10 cellular contexts compared by ENCODE assay signal in the genomic region with DNA sequence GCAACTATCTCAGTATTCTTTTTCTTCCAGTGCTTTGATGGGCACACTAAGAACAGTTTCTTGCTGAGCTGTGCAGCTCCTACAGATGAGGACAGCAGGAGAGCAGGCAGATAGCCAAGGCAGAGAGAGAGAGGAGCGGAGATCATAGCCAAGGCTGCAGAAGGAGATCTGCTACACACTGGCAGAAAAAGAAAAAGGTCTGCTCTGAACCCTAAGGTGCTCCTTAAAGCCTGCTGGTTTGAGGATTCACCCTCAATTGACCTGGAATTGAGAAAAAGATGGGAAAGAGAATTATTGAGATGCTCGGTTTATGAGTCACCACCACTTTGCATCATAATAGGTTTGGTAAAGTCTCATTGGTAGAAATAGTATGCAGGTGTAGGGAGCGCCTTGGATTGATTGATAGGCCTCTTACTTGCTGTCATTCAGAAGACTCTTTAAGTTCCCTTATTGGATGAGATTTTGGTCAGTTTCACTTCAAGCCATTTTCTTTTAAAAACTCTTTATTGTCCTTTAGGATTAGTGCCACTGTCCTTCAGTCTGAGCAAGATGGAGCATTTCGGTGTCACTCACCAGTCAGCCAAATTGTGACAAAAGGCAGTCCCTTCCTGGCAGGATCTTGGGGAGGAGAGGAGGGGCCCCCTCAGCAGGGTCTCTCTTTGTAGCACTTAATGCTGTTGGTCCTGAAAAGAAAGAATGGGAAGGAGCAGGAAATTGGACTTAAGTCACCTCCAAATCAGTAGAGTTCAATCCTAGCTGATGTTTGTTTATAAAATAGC.
DNase-seq lines count a peak whose midpoint lies in the region; ATAC-seq and TF ChIP-seq lines count a peak whose summit lies in the region.
"Had no signal": no experiment of that assay in that cellular context is flagged by ENCODE, and none has a peak within 500 bp of the region (broad histone marks: within the 10 kb centered on the region; RNA-seq: fewer than 3 reads in every experiment).

No MANE protein-coding gene starts in this region.

- H3K9me3 ChIP-seq in HUES6 (ENCODE audit: control insufficient read depth, insufficient read depth, low read depth, low read length), result no peaks in the 10 kb centered on the region
- H3K9me3 ChIP-seq in iPS DF 6.9 (ENCODE audit: control insufficient read depth, insufficient read depth, low read length), result no peaks in the 10 kb centered on the region
- H3K9me3 ChIP-seq: thoracic aorta had no signal

- DNase-seq in astrocyte of the spinal cord (ENCODE audit: low read depth, low spot score) (peak; percentile 80), iPS DF 6.9 (ENCODE audit: low read depth, low spot score) (peak; percentile 29), smooth muscle cell of the brain vasculature (ENCODE audit: low read depth, low spot score) (peak; percentile 83)
- no peak for DNase-seq in activated CD4-positive, alpha-beta T cell treated with anti-CD3 and anti-CD28 coated beads for 48 hours
- DNase-seq in stimulated activated CD4-positive, alpha-beta T cell treated with anti-CD3 and anti-CD28 coated beads, Interleukin-15, amount 100 ng/mL, for 24 hours, result no peak
- DNase-seq: Karpas-422 had no signal

- in situ Hi-C loops in astrocyte of the spinal cord (cut with HindIII; ENCODE audit: low sequenced_read_pairs), result no loop called here

- TF ChIP-seq CTCF in astrocyte of the spinal cord (IDR thresholded peaks at IDR 0.05; ENCODE audit: low read depth, low read length), result no peak

- H3K4me3 ChIP-seq in HUES6 (ENCODE audit: low read depth, low read length) (peak overlapping the region; percentile 27), astrocyte of the spinal cord (ENCODE audit: low read depth, low read length) (no peak overlapping the region), iPS DF 6.9 (ENCODE audit: low read length) (no peak overlapping the region)
- H3K4me3 ChIP-seq: thoracic aorta had no signal

- H3K36me3 ChIP-seq in HUES6 (ENCODE audit: control insufficient read depth, insufficient read depth, low read length), result no peaks in the 10 kb centered on the region
- H3K36me3 ChIP-seq in iPS DF 6.9 (ENCODE audit: control insufficient read depth, insufficient read depth, low read length), result no peaks in the 10 kb centered on the region
- H3K36me3 ChIP-seq: thoracic aorta had no signal

- H3K27ac ChIP-seq in HUES6 (ENCODE audit: low read depth, low read length) (peak overlapping the region; percentile 81), iPS DF 6.9 (ENCODE audit: low read length) (peak overlapping the region; percentile 44)
- H3K27ac ChIP-seq: thoracic aorta had no signal

- WGBS in iPS DF 6.9 (ENCODE audit: insufficient coverage, insufficient read length), result no CpG with 5 or more reads among the region's 4 CpGs

- H3K4me1 ChIP-seq in HUES6 (ENCODE audit: control insufficient read depth, insufficient read depth, low read length) (peaks cover 29% of the 10 kb centered on the region), iPS DF 6.9 (ENCODE audit: control insufficient read depth, insufficient read depth, low read length) (peaks cover 3% of the 10 kb centered on the region; the same call in 1 of the 2 replicates)

- H3K9ac ChIP-seq in HUES6 (ENCODE audit: low read length), result peak overlapping the region; percentile 66

- H3K27me3 ChIP-seq in HUES6 (ENCODE audit: control insufficient read depth, insufficient read depth, low read length) (no peaks in the 10 kb centered on the region), iPS DF 6.9 (ENCODE audit: control insufficient read depth, insufficient read depth, low read length) (no peaks in the 10 kb centered on the region)

- ATAC-seq in HG03521 (IDR thresholded peaks at IDR 0.05; ENCODE audit: unreplicated experiment) (no peak), HG03097 (IDR thresholded peaks at IDR 0.05; ENCODE audit: low FRiP score, unreplicated experiment) (no peak)

Comparison
In these comparisons a context has a peak if more than half of its experiments do, and no peak if none do; other contexts are left out.
1. DNase-seq: peak in astrocyte of the spinal cord (single experiment), iPS DF 6.9 (single experiment) and smooth muscle cell of the brain vasculature (single experiment); none in activated CD4-positive, alpha-beta T cell treated with anti-CD3 and anti-CD28 coated beads for 48 hours (single experiment) and stimulated activated CD4-positive, alpha-beta T cell treated with anti-CD3 and anti-CD28 coated beads, Interleukin-15, amount 100 ng/mL, for 24 hours (single experiment).